ENCODE assay signal across 10 cellular contexts in genomic region chr10:97571622-97572021, GRCh38. TPM values are rescaled to one million over a fixed set of nuclear protein-coding genes. Genes with fewer than 3 reads are reported as not detected.
A peak's percentile ranks its signal among the peaks of the same experiment; 100 is the strongest.
DNase-seq lines count a peak whose midpoint lies in the region; ATAC-seq, FAIRE-seq and TF ChIP-seq lines count a peak whose summit lies in the region.
"Had no signal": no experiment of that assay in that cellular context is flagged by ENCODE, and none has a peak within 500 bp of the region (broad histone marks: within the 10 kb centered on the region; RNA-seq: fewer than 3 reads in every experiment).

No MANE protein-coding gene starts in this region.

- no peaks in the 10 kb centered on the region for H3K9me3 ChIP-seq in esophagus (ENCODE audit: control insufficient read depth in 2 of 2, insufficient read depth in 1 of 2, low read depth in 1 of 2, low read length in 1 of 2)
- no peaks in the 10 kb centered on the region for H3K9me3 ChIP-seq in adrenal gland (replicated peaks in 1 of 3)
- H3K9me3 ChIP-seq in HepG2 (ENCODE audit: low read length), result no peaks in the 10 kb centered on the region
- H3K9me3 ChIP-seq in gastroesophageal sphincter, result no peaks in the 10 kb centered on the region
- H3K9me3 ChIP-seq: thyroid gland had no signal

- intact Hi-C loops in posterior vena cava (cut with DNase I), result loop anchor here (2.0 to 5.0 kb wide), 2 partner anchors 39 to 41 kb away; no protein-coding TSS in a partner anchor
- intact Hi-C loops in adrenal gland (cut with DNase I), result loop anchor here (5.0 to 10.0 kb wide), 2 partner anchors 41 to 163 kb away; partner anchors contain the start of gene ZFYVE27 (in 1 of the 2)
- intact Hi-C loops in left colon (cut with DNase I, micrococcal nuclease), result no loop called here
- intact Hi-C loops in HepG2 (cut with micrococcal nuclease; ENCODE audit: unreplicated experiment), result loop anchor here (1.0 kb wide), 1 partner anchor 41 kb away; no protein-coding TSS in a partner anchor

- 51 to 62% methylated on average over 3 of the region's 3 CpGs for WGBS in esophagus, 2 donors
- WGBS in adrenal gland, 4 donors, result 88 to 92% (median 91%) methylated on average over 3 of the region's 3 CpGs
- WGBS in HepG2 (ENCODE audit: low lambda C conversion rate), result 90% methylated on average over 3 of the region's 3 CpGs
- 88% methylated on average over 2 of the region's 3 CpGs; no CpG with 5 or more reads in 1 of the 2 donors for WGBS in gastroesophageal sphincter (ENCODE audit: low coverage in 1 of 2), 2 donors

- no peak for TF ChIP-seq CTCF in adrenal gland (IDR thresholded peaks at IDR 0.05)
- no peak for TF ChIP-seq CTCF in HepG2 (CRISPR knock-in tag; IDR thresholded peaks at IDR 0.05)
- no peak for TF ChIP-seq CTCF in gastroesophageal sphincter (IDR thresholded peaks at IDR 0.05)

- H3K4me2 ChIP-seq in HepG2 (ENCODE audit: low read depth, low read length), result no peak overlapping the region

- CTCF ChIA-PET in HepG2 (lab: Yijun Ruan, JAX; ENCODE audit: low intra/inter-chr PET ratio, low total read pairs), result interaction anchor here (0.9 to 2.7 kb wide), 3 partner anchors 38 to 160 kb away, joined by 3 to 46 read pairs (median 7); no protein-coding TSS in a partner anchor

- H3K4me1 ChIP-seq in esophagus (ENCODE audit: control insufficient read depth in 2 of 2, insufficient read depth in 2 of 2, low read length in 1 of 2) (peaks cover 4 to 23% of the 10 kb centered on the region in 2 donors), adrenal gland (replicated peaks in 1 of 2) (peaks cover 6 to 27% of the 10 kb centered on the region in 2 donors), HepG2 (ENCODE audit: insufficient read depth, low read length) (peaks cover 17% of the 10 kb centered on the region), gastroesophageal sphincter (peaks cover 0 to 24% (median 8%) of the 10 kb centered on the region in 3 donors)

- TF ChIP-seq RAD21 in HepG2 (CRISPR knock-in tag; IDR thresholded peaks at IDR 0.05), result no peak

- peaks cover 0 to 6% of the 10 kb centered on the region in 2 donors for H3K36me3 ChIP-seq in esophagus (ENCODE audit: control insufficient read depth in 2 of 2, insufficient read depth in 2 of 2, low read length in 1 of 2)
- peaks cover 0 to 19% of the 10 kb centered on the region in 2 donors for H3K36me3 ChIP-seq in adrenal gland (replicated peaks in 1 of 2)
- H3K36me3 ChIP-seq in HepG2 (replicated peaks in 1 of 2; ENCODE audit: control insufficient read depth in 1 of 2, insufficient read depth in 2 of 2, low read length in 2 of 2), result peaks cover 3 to 8% of the 10 kb centered on the region in 2 experiments; a peak in 3 of 5 replicates
- peaks cover 0 to 41% of the 10 kb centered on the region in 2 donors for H3K36me3 ChIP-seq in gastroesophageal sphincter

- H3K27me3 ChIP-seq in esophagus (ENCODE audit: control insufficient read depth in 1 of 2, insufficient read depth in 2 of 2, low read length in 2 of 2), result no peaks in the 10 kb centered on the region
- no peaks in the 10 kb centered on the region for H3K27me3 ChIP-seq in adrenal gland
- no peaks in the 10 kb centered on the region for H3K27me3 ChIP-seq in HepG2 (ENCODE audit: control insufficient read depth in 1 of 2, insufficient read depth in 2 of 2, low read length in 2 of 2)
- H3K27me3 ChIP-seq in gastroesophageal sphincter, result no peaks in the 10 kb centered on the region
- H3K27me3 ChIP-seq: thyroid gland had no signal

- no peak for FAIRE-seq in HepG2 (lab: Jason Lieb, UNC)

- H3K9ac ChIP-seq in HepG2 (ENCODE audit: insufficient read depth, low read depth, low read length), result no peak overlapping the region

- TF ChIP-seq POLR2A in adrenal gland (IDR thresholded peaks at IDR 0.05) (no peak), HepG2 (IDR thresholded peaks at IDR 0.05; ENCODE audit: insufficient read depth in 1 of 2, low read depth in 2 of 2, low read length in 2 of 2) (no peak), gastroesophageal sphincter (IDR thresholded peaks at IDR 0.05) (no peak)

- H2AFZ ChIP-seq in HepG2 (ENCODE audit: low read length), result no peak overlapping the region

- H3K4me3 ChIP-seq in esophagus (ENCODE audit: low read depth in 1 of 2, low read length in 2 of 2) (no peak overlapping the region), adrenal gland (no peak overlapping the region), HepG2 (replicated peaks in 1 of 3; ENCODE audit: insufficient read depth in 1 of 3, low read depth in 2 of 3, low read length in 3 of 3) (no peak overlapping the region), gastroesophageal sphincter (no peak overlapping the region)
- H3K4me3 ChIP-seq: thyroid gland had no signal

- ATAC-seq in left colon, result no peak
- no peak for ATAC-seq in HepG2
- ATAC-seq in gastroesophageal sphincter, result no peak

- H3K27ac ChIP-seq in esophagus (ENCODE audit: low read depth in 2 of 2, low read length in 1 of 2) (peak overlapping the region; percentile 95 to 97), adrenal gland (no peak overlapping the region), HepG2 (ENCODE audit: extremely low read length, insufficient read depth, low read length) (no peak overlapping the region), gastroesophageal sphincter (peak overlapping the region in 1 of 4 donors; percentile 88)

- H4K20me1 ChIP-seq in HepG2 (ENCODE audit: insufficient read depth, low read length), result no peaks in the 10 kb centered on the region

- POLR2A ChIA-PET in HepG2 (lab: Yijun Ruan, JAX), result interaction anchor here (1.2 to 2.1 kb wide), 3 partner anchors 13 to 104 kb away, joined by 3 to 10 read pairs (median 8); partner anchors contain the start of genes HOGA1 and PI4K2A

- BruUV-seq in HepG2 (replicated peaks; lab: Mats Ljungman, UMichigan), result no TSS peak

- H3K79me2 ChIP-seq in HepG2 (ENCODE audit: insufficient read depth, low read length), result no peaks in the 10 kb centered on the region

- in situ Hi-C loops in ACHN (cut with HindIII; ENCODE audit: low pct_ligation_motif_present, low pct_unique_long_range_greater_than_20kb, low sequenced_read_pairs), result no loop called here
- in situ Hi-C loops in HepG2 (cut with HindIII; ENCODE audit: extremely low pct_ligation_motif_present, low pct_unique_long_range_greater_than_20kb), result loop anchor here (5.0 kb wide), 1 partner anchor 41 kb away; no protein-coding TSS in a partner anchor

- no peak for TF ChIP-seq EP300 in HepG2 (IDR thresholded peaks at IDR 0.05; ENCODE audit: low read depth in 2 of 2, low read length in 2 of 2)
- TF ChIP-seq EP300 in HepG2 (CRISPR knock-in tag; IDR thresholded peaks at IDR 0.05; ENCODE audit: borderline replicate concordance), result no peak
- no peak for TF ChIP-seq EP300 in gastroesophageal sphincter (IDR thresholded peaks at IDR 0.05)

- peak; percentile 30 for DNase-seq in ACHN
- DNase-seq in LoVo (ENCODE audit: low spot score), result peak; percentile 36
- peak; percentile 43 for DNase-seq in posterior vena cava (ENCODE audit: low spot score)
- DNase-seq in adrenal gland, result no peak
- DNase-seq in left colon, result no peak
- no peak for DNase-seq in HepG2 (ENCODE audit: low spot score)

RNA-seq across cellular contexts. Expression of gene ANKRD2, which starts 1.0 kb away (rescaled TPM):
- polyA plus RNA-seq in esophagus (under 1 TPM; 0.43 to 0.46 TPM), adrenal gland (under 1 TPM; 0.24 to 0.81 (median 0.72) TPM), HepG2 (2011; rRNA removed) (not detected in 2 replicates)
- total RNA-seq in posterior vena cava (1 to 10 TPM in 1 of 2 donors, under 1 TPM in 1; 0.67 to 1.1 TPM), adrenal gland (1 to 10 TPM in 5 of 8 donors, under 1 TPM in 1, not detected in 2; 0.84 to 2.9 (median 2.5) TPM), left colon (not detected), HepG2 (2016; rRNA removed; fragmentation: Illumina TruSeq; extraction: Trizol) (not detected in 2 replicates), gastroesophageal sphincter (under 1 TPM in 1 of 4 donors, not detected in 3; 0.54 TPM)
- not detected in 2 replicates for total RNA-seq in HepG2 (2016; cell fraction: cytosol; rRNA removed; fragmentation: Illumina TruSeq; extraction: Trizol; ENCODE audit: low read depth)
- total RNA-seq in HepG2 (2016; cell fraction: insoluble cytoplasmic fraction; rRNA removed; fragmentation: Illumina TruSeq; extraction: Trizol), result not detected in 2 replicates
- not detected in 2 replicates for total RNA-seq in HepG2 (2016; cell fraction: membrane; rRNA removed; fragmentation: Illumina TruSeq; extraction: Trizol)
- not detected in 2 replicates for total RNA-seq in HepG2 (2016; cell fraction: nucleus; rRNA removed; fragmentation: Illumina TruSeq; extraction: Trizol)
- polyA plus RNA-seq in HepG2 (2011; cell fraction: cytosol; rRNA removed), result not detected in 2 replicates
- not detected in 2 replicates for polyA plus RNA-seq in HepG2 (2011; cell fraction: nucleus; rRNA removed)
- not detected in 2 replicates for polyA plus RNA-seq in HepG2 (2012)
- not detected in 2 replicates for polyA plus RNA-seq in HepG2 (2016; cell fraction: cytosol; fragmentation: Illumina TruSeq; extraction: Trizol; ENCODE audit: low read depth)
- polyA plus RNA-seq in HepG2 (2016; cell fraction: insoluble cytoplasmic fraction; fragmentation: Illumina TruSeq; extraction: Trizol; ENCODE audit: low read depth), result not detected in 2 replicates
- not detected in 2 replicates for polyA plus RNA-seq in HepG2 (2016; cell fraction: membrane; fragmentation: Illumina TruSeq; extraction: Trizol; ENCODE audit: low read depth)
- polyA plus RNA-seq in HepG2 (2016; cell fraction: nucleus; fragmentation: Illumina TruSeq; extraction: Trizol; ENCODE audit: insufficient read depth, low read depth), result not detected in 2 replicates
- polyA minus RNA-seq in HepG2 (2011; rRNA and poly(A)+ RNA removed; ENCODE audit: low replicate concordance), result 0.09 TPM in 1 of 2 replicates, not detected in the other
- polyA minus RNA-seq in HepG2 (2011; cell fraction: cytosol; rRNA and poly(A)+ RNA removed), result not detected in 2 replicates
- not detected in 2 replicates for polyA minus RNA-seq in HepG2 (2011; cell fraction: nucleus; rRNA and poly(A)+ RNA removed)
- total RNA-seq: Daoy, thyroid gland had no signal

RNA-seq across cellular contexts. Expression of gene HOGA1, which starts 12.6 kb away (rescaled TPM):
- 1 to 10 TPM in 1 of 2 donors, under 1 TPM in 1; 0.78 to 1.4 TPM for polyA plus RNA-seq in esophagus
- total RNA-seq in posterior vena cava, result 1 to 10 TPM; 1.5 to 4.1 TPM
- 10 to 100 TPM in 6 of 8 donors, 1 to 10 TPM in 2; 8.0 to 30.8 (median 16.2) TPM for total RNA-seq in adrenal gland
- polyA plus RNA-seq in adrenal gland, result 10 to 100 TPM in 2 of 3 donors, 1 to 10 TPM in 1; 3.2 to 13.6 (median 12.1) TPM
- under 1 TPM in 1 of 2 donors, not detected in 1; 0.15 TPM for total RNA-seq in left colon
- total RNA-seq in HepG2 (2016; rRNA removed; fragmentation: Illumina TruSeq; extraction: Trizol), result 18.8 and 19.5 TPM in 2 replicates
- total RNA-seq in HepG2 (2016; cell fraction: cytosol; rRNA removed; fragmentation: Illumina TruSeq; extraction: Trizol; ENCODE audit: low read depth), result 3.4 and 5.6 TPM in 2 replicates
- 18.4 and 22.7 TPM in 2 replicates for total RNA-seq in HepG2 (2016; cell fraction: insoluble cytoplasmic fraction; rRNA removed; fragmentation: Illumina TruSeq; extraction: Trizol)
- total RNA-seq in HepG2 (2016; cell fraction: membrane; rRNA removed; fragmentation: Illumina TruSeq; extraction: Trizol), result 6.7 and 7.9 TPM in 2 replicates
- total RNA-seq in HepG2 (2016; cell fraction: nucleus; rRNA removed; fragmentation: Illumina TruSeq; extraction: Trizol), result 14.5 and 15.4 TPM in 2 replicates
- polyA plus RNA-seq in HepG2 (2011; rRNA removed), result 7.1 and 7.6 TPM in 2 replicates
- polyA plus RNA-seq in HepG2 (2011; cell fraction: cytosol; rRNA removed), result 6.2 and 6.3 TPM in 2 replicates
- polyA plus RNA-seq in HepG2 (2011; cell fraction: nucleus; rRNA removed), result 12.0 and 12.1 TPM in 2 replicates
- polyA plus RNA-seq in HepG2 (2012), result 4.6 and 5.6 TPM in 2 replicates
- 2.4 and 2.7 TPM in 2 replicates for polyA plus RNA-seq in HepG2 (2016; cell fraction: cytosol; fragmentation: Illumina TruSeq; extraction: Trizol; ENCODE audit: low read depth)
- 15.7 and 17.4 TPM in 2 replicates for polyA plus RNA-seq in HepG2 (2016; cell fraction: insoluble cytoplasmic fraction; fragmentation: Illumina TruSeq; extraction: Trizol; ENCODE audit: low read depth)
- 3.0 and 3.6 TPM in 2 replicates for polyA plus RNA-seq in HepG2 (2016; cell fraction: membrane; fragmentation: Illumina TruSeq; extraction: Trizol; ENCODE audit: low read depth)
- polyA plus RNA-seq in HepG2 (2016; cell fraction: nucleus; fragmentation: Illumina TruSeq; extraction: Trizol; ENCODE audit: insufficient read depth, low read depth), result 18.7 and 20.9 TPM in 2 replicates
- 1.9 and 7.8 TPM in 2 replicates for polyA minus RNA-seq in HepG2 (2011; rRNA and poly(A)+ RNA removed; ENCODE audit: low replicate concordance)
- 2.8 and 3.5 TPM in 2 replicates for polyA minus RNA-seq in HepG2 (2011; cell fraction: cytosol; rRNA and poly(A)+ RNA removed)
- polyA minus RNA-seq in HepG2 (2011; cell fraction: nucleus; rRNA and poly(A)+ RNA removed), result 9.0 and 9.3 TPM in 2 replicates
- total RNA-seq in gastroesophageal sphincter, result 1 to 10 TPM in 2 of 4 donors, under 1 TPM in 2; 0.62 to 2.5 (median 1.1) TPM
- total RNA-seq: Daoy had no signal

RNA-seq across cellular contexts. Expression of gene C10orf62, which starts 17.9 kb away (rescaled TPM):
- polyA plus RNA-seq in esophagus (under 1 TPM in 1 of 2 donors, not detected in 1; 0.10 TPM), adrenal gland (1 to 10 TPM in 1 of 3 donors, under 1 TPM in 2; 0.26 to 1.3 (median 0.44) TPM), HepG2 (2011; rRNA removed) (0.61 and 0.74 TPM in 2 replicates)
- total RNA-seq in posterior vena cava (under 1 TPM; 0.19 to 0.46 TPM), adrenal gland (1 to 10 TPM in 3 of 8 donors, under 1 TPM in 2, not detected in 3; 0.47 to 2.3 (median 1.1) TPM), left colon (not detected), HepG2 (2016; rRNA removed; fragmentation: Illumina TruSeq; extraction: Trizol) (0.28 and 1.6 TPM in 2 replicates), gastroesophageal sphincter (not detected)
- not detected in 2 replicates for total RNA-seq in HepG2 (2016; cell fraction: cytosol; rRNA removed; fragmentation: Illumina TruSeq; extraction: Trizol; ENCODE audit: low read depth)
- total RNA-seq in HepG2 (2016; cell fraction: insoluble cytoplasmic fraction; rRNA removed; fragmentation: Illumina TruSeq; extraction: Trizol), result 0.42 and 1.9 TPM in 2 replicates
- total RNA-seq in HepG2 (2016; cell fraction: membrane; rRNA removed; fragmentation: Illumina TruSeq; extraction: Trizol), result 0.15 TPM in 1 of 2 replicates, not detected in the other
- 3.1 and 3.7 TPM in 2 replicates for total RNA-seq in HepG2 (2016; cell fraction: nucleus; rRNA removed; fragmentation: Illumina TruSeq; extraction: Trizol)
- 0.08 and 0.21 TPM in 2 replicates for polyA plus RNA-seq in HepG2 (2011; cell fraction: cytosol; rRNA removed)
- polyA plus RNA-seq in HepG2 (2011; cell fraction: nucleus; rRNA removed), result 2.6 and 3.1 TPM in 2 replicates
- 0.21 and 0.27 TPM in 2 replicates for polyA plus RNA-seq in HepG2 (2012)
- 0.22 TPM in 1 of 2 replicates, not detected in the other for polyA plus RNA-seq in HepG2 (2016; cell fraction: cytosol; fragmentation: Illumina TruSeq; extraction: Trizol; ENCODE audit: low read depth)
- 0.27 and 0.39 TPM in 2 replicates for polyA plus RNA-seq in HepG2 (2016; cell fraction: insoluble cytoplasmic fraction; fragmentation: Illumina TruSeq; extraction: Trizol; ENCODE audit: low read depth)
- polyA plus RNA-seq in HepG2 (2016; cell fraction: membrane; fragmentation: Illumina TruSeq; extraction: Trizol; ENCODE audit: low read depth), result not detected in 2 replicates
- polyA plus RNA-seq in HepG2 (2016; cell fraction: nucleus; fragmentation: Illumina TruSeq; extraction: Trizol; ENCODE audit: insufficient read depth, low read depth), result 1.4 and 1.5 TPM in 2 replicates
- 1.6 and 3.3 TPM in 2 replicates for polyA minus RNA-seq in HepG2 (2011; rRNA and poly(A)+ RNA removed; ENCODE audit: low replicate concordance)
- polyA minus RNA-seq in HepG2 (2011; cell fraction: cytosol; rRNA and poly(A)+ RNA removed), result not detected in 2 replicates
- polyA minus RNA-seq in HepG2 (2011; cell fraction: nucleus; rRNA and poly(A)+ RNA removed), result 5.2 and 5.8 TPM in 2 replicates
- total RNA-seq: Daoy had no signal

Comparison
In these comparisons a context has a peak if more than half of its experiments do, and no peak if none do; other contexts are left out.
1. DNase-seq: peak in ACHN (single experiment), LoVo (single experiment) and posterior vena cava (single experiment); none in adrenal gland (0 of 7), left colon (0 of 2) and HepG2 (single experiment).
2. H3K27ac ChIP-seq: peak in esophagus (2 of 2); none in adrenal gland (0 of 5) and HepG2 (single experiment).
3. intact Hi-C loops: an anchor here in posterior vena cava (2.0 to 5.0 kb wide), adrenal gland (5.0 to 10.0 kb wide) and HepG2 (1.0 kb wide); none called in left colon.